Comparison of ENCODE assay signal across 2 cellular contexts in genomic region chr4:76305971-76306881, GRCh38.
TF ChIP-seq lines count a peak whose summit lies in the region.

Gene STBD1, plus strand, starts transcription at chr4:76306733. Its CDS starts 37 bp downstream, at chr4:76306770.

TF ChIP-seq in WTC11, 78 proteins besides CTCF, POLR2A, EP300 and RAD21 (continued from another document):
- TF ChIP-seq PRDM15 (CRISPR knock-in tag; IDR thresholded peaks at IDR 0.05) (0 out of 2 replicates have a peak, but pooled peaks have one; percentile 6), NR1H2 (CRISPR knock-in tag; IDR thresholded peaks at IDR 0.05) (no peak), JAZF1 (CRISPR knock-in tag; IDR thresholded peaks at IDR 0.05) (no peak), NFATC4 (CRISPR knock-in tag; IDR thresholded peaks at IDR 0.05) (no peak), MAX (CRISPR knock-in tag; IDR thresholded peaks at IDR 0.05) (peak; percentile 18; the same call in 1 of the 2 replicates), ZNF532 (CRISPR knock-in tag; IDR thresholded peaks at IDR 0.05; ENCODE audit: borderline replicate concordance) (no peak), FOXK1 (CRISPR knock-in tag; IDR thresholded peaks at IDR 0.05) (0 out of 2 replicates have a peak, but pooled peaks have one; percentile 47), FOXJ3 (CRISPR knock-in tag; IDR thresholded peaks at IDR 0.05; ENCODE audit: borderline replicate concordance) (no peak), ZNF671 (CRISPR knock-in tag; IDR thresholded peaks at IDR 0.05) (no peak), TP53 (CRISPR knock-in tag; IDR thresholded peaks at IDR 0.05) (no peak), ZNF121 (CRISPR knock-in tag; IDR thresholded peaks at IDR 0.05) (no peak), EMX1 (CRISPR knock-in tag; IDR thresholded peaks at IDR 0.05) (no peak)

TF ChIP-seq in HepG2, 621 proteins besides CTCF, POLR2A, EP300 and RAD21 (continued from another document and continues in another):
- TF ChIP-seq ZNF768 (CRISPR knock-in tag; IDR thresholded peaks at IDR 0.05) (peak; percentile 49; the same call in 1 of the 2 replicates), ZFY (CRISPR knock-in tag; IDR thresholded peaks at IDR 0.05) (peak; percentile 94), ZNF792 (CRISPR knock-in tag; IDR thresholded peaks at IDR 0.05) (no peak), AGO2 (optimal IDR thresholded peaks at IDR 0.05; ENCODE audit: low read depth, low read length) (peak; percentile 66), BATF2 (CRISPR knock-in tag; IDR thresholded peaks at IDR 0.05) (peak; percentile 56; the same call in 1 of the 2 replicates), SIN3A (IDR thresholded peaks at IDR 0.05; ENCODE audit: borderline replicate concordance, low read depth, low read length) (peak; percentile 18; the same call in 1 of the 2 replicates), ZNF501 (CRISPR knock-in tag; IDR thresholded peaks at IDR 0.05) (peak; percentile 76; the same call in 1 of the 2 replicates), ZC3H4 (CRISPR knock-in tag; IDR thresholded peaks at IDR 0.05; ENCODE audit: borderline replicate concordance) (no peak), ZNF367 (CRISPR knock-in tag; IDR thresholded peaks at IDR 0.05; ENCODE audit: borderline replicate concordance) (0 out of 2 replicates have a peak, but pooled peaks have one; percentile 80), ZIK1 (CRISPR knock-in tag; IDR thresholded peaks at IDR 0.05; ENCODE audit: borderline replicate concordance, low read depth) (peak; percentile 75; the same call in 1 of the 2 replicates), STAT5B (CRISPR knock-in tag; IDR thresholded peaks at IDR 0.05) (0 out of 2 replicates have a peak, but pooled peaks have one; percentile 9), ZSCAN21 (CRISPR knock-in tag; IDR thresholded peaks at IDR 0.05; ENCODE audit: borderline replicate concordance) (peak; percentile 93), YY1 (IDR thresholded peaks at IDR 0.05; ENCODE audit: insufficient read depth, insufficient replicate concordance, low read depth, low read length) (peak; percentile 54), AHR (CRISPR knock-in tag; IDR thresholded peaks at IDR 0.05) (peak; percentile 71; the same call in 1 of the 2 replicates), SATB2 (CRISPR knock-in tag; IDR thresholded peaks at IDR 0.05) (0 out of 2 replicates have a peak, but pooled peaks have one; percentile 44), AKNA (CRISPR knock-in tag; IDR thresholded peaks at IDR 0.05; ENCODE audit: borderline replicate concordance) (no peak), GTF3A (CRISPR knock-in tag; conservative IDR thresholded peaks at IDR 0.05) (0 out of 2 replicates have a peak, but pooled peaks have one; percentile 42), NFKBIZ (CRISPR knock-in tag; IDR thresholded peaks at IDR 0.05) (peak; percentile 71; the same call in 1 of the 2 replicates), ZMAT5 (CRISPR knock-in tag; IDR thresholded peaks at IDR 0.05; ENCODE audit: borderline replicate concordance, low read depth) (no peak), CREB3 (CRISPR knock-in tag; IDR thresholded peaks at IDR 0.05) (0 out of 2 replicates have a peak, but pooled peaks have one; percentile 31), NR2C2 (CRISPR knock-in tag; IDR thresholded peaks at IDR 0.05; ENCODE audit: borderline replicate concordance) (peak; percentile 67), REPIN1 (CRISPR knock-in tag; IDR thresholded peaks at IDR 0.05; ENCODE audit: borderline replicate concordance, low read depth) (peak; percentile 74), MATR3 (CRISPR knock-in tag; IDR thresholded peaks at IDR 0.05) (no peak), ZSCAN22 (CRISPR knock-in tag; IDR thresholded peaks at IDR 0.05) (no peak), PHF8 (CRISPR knock-in tag; IDR thresholded peaks at IDR 0.05) (peak; percentile 98), NFYC (CRISPR knock-in tag; IDR thresholded peaks at IDR 0.05) (no peak), KLF9 (CRISPR knock-in tag; IDR thresholded peaks at IDR 0.05; ENCODE audit: low read depth) (no peak), ZNF160 (CRISPR knock-in tag; IDR thresholded peaks at IDR 0.05) (peak; percentile 43; the same call in 1 of the 2 replicates), ZNF704 (CRISPR knock-in tag; IDR thresholded peaks at IDR 0.05; ENCODE audit: borderline replicate concordance) (peak; percentile 31; the same call in 1 of the 2 replicates), ZNF709 (CRISPR knock-in tag; IDR thresholded peaks at IDR 0.05) (0 out of 2 replicates have a peak, but pooled peaks have one; percentile 51), KDM1A (CRISPR knock-in tag; IDR thresholded peaks at IDR 0.05) (no peak), ZNF512 (CRISPR knock-in tag; IDR thresholded peaks at IDR 0.05) (no peak), NCOA5 (CRISPR knock-in tag; IDR thresholded peaks at IDR 0.05) (no peak), HNRNPUL1 (IDR thresholded peaks at IDR 0.05; ENCODE audit: low read depth, low read length) (no peak), BCL3 (CRISPR knock-in tag; IDR thresholded peaks at IDR 0.05) (no peak), ZBTB26 (CRISPR knock-in tag; IDR thresholded peaks at IDR 0.05; ENCODE audit: borderline replicate concordance) (peak; percentile 69; the same call in 1 of the 2 replicates), CERS6 (CRISPR knock-in tag; IDR thresholded peaks at IDR 0.05) (0 out of 2 replicates have a peak, but pooled peaks have one; percentile 59), ZBTB20 (CRISPR knock-in tag; IDR thresholded peaks at IDR 0.05; ENCODE audit: borderline replicate concordance, low read depth) (0 out of 2 replicates have a peak, but pooled peaks have one; percentile 19), PCBP2 (optimal IDR thresholded peaks at IDR 0.05; ENCODE audit: low read depth, low read length, poor library complexity, severe bottlenecking) (no peak), KDM2A (CRISPR knock-in tag; IDR thresholded peaks at IDR 0.05; ENCODE audit: borderline replicate concordance, low read depth) (peak; percentile 82), ZNF782 (CRISPR knock-in tag; IDR thresholded peaks at IDR 0.05; ENCODE audit: borderline replicate concordance) (peak; percentile 86), ASH2L (IDR thresholded peaks at IDR 0.05; ENCODE audit: insufficient read length, low read depth, low read length) (peak; percentile 75), SMYD3 (CRISPR knock-in tag; IDR thresholded peaks at IDR 0.05) (0 out of 2 replicates have a peak, but pooled peaks have one; percentile 35), KMT2B (CRISPR knock-in tag; IDR thresholded peaks at IDR 0.05) (peak; percentile 64; the same call in 1 of the 2 replicates), ZNF329 (CRISPR knock-in tag; IDR thresholded peaks at IDR 0.05; ENCODE audit: low read depth) (peak; percentile 85), SOX6 (IDR thresholded peaks at IDR 0.05) (no peak), SOX6 (CRISPR knock-in tag; IDR thresholded peaks at IDR 0.05) (peak; percentile 42), ZBTB14 (CRISPR knock-in tag; IDR thresholded peaks at IDR 0.05) (peak; percentile 67)
